28 cellular contexts compared by ENCODE assay signal in genomic region chr10:62662471-62662870, GRCh38.
"Had no signal": no experiment of that assay in that cellular context is flagged by ENCODE, and none has a peak within 500 bp of the region (broad histone marks: within the 10 kb centered on the region; RNA-seq: fewer than 3 reads in every experiment).

No MANE protein-coding gene starts in this region.

- H3K27me3 Mint-ChIP-seq: natural killer cell treated with Interleukin-12 subunit alpha and Interleukin-12 subunit beta and Interleukin-15 and Interleukin-18, amount 100 ng/mL, for 72 hours; stimulated activated naive CD8-positive, alpha-beta T cell treated with anti-CD3 and anti-CD28 coated beads, Interleukin-15, Interleukin-2, amounts not matched to agents 100 ng/mL and 50 ng/mL, for 24 hours had no signal

- H3K27me3 ChIP-seq: left lung, pancreas, spleen, suprapubic skin, vagina had no signal

- H3K9me3 ChIP-seq: left lung, lower lobe of right lung, pancreas, prostate gland, spleen, suprapubic skin, thoracic aorta, tibial artery, vagina had no signal

- H3K36me3 Mint-ChIP-seq: mesothelial cell of epicardium; natural killer cell treated with Interleukin-12 subunit alpha and Interleukin-12 subunit beta and Interleukin-15 and Interleukin-18, amount 100 ng/mL, for 72 hours; stimulated activated effector memory CD8-positive, alpha-beta T cell treated with anti-CD3 and anti-CD28 coated beads, Interleukin-12 subunit alpha, Interleukin-12 subunit beta, amount 100 ng/mL, for 72 hours; type B pancreatic cell had no signal

- H3K4me1 Mint-ChIP-seq: mesothelial cell of epicardium had no signal

- H3K4me1 ChIP-seq: left lung, lower lobe of right lung, pancreas, prostate gland, spleen, suprapubic skin, vagina had no signal

- H3K27ac Mint-ChIP-seq: mesothelial cell of epicardium; natural killer cell treated with Interleukin-12 subunit alpha and Interleukin-12 subunit beta and Interleukin-15 and Interleukin-18, amount 100 ng/mL, for 72 hours; stimulated activated effector memory CD8-positive, alpha-beta T cell treated with anti-CD3 and anti-CD28 coated beads, Interleukin-12 subunit alpha, Interleukin-12 subunit beta, amount 100 ng/mL, for 72 hours; stimulated activated naive CD8-positive, alpha-beta T cell treated with anti-CD3 and anti-CD28 coated beads, Interleukin-15, Interleukin-2, amounts not matched to agents 100 ng/mL and 50 ng/mL, for 24 hours; type B pancreatic cell had no signal

- H3K4me3 ChIP-seq: left lung, lower lobe of right lung, pancreas, prostate gland, skin epidermis, spleen, suprapubic skin, thoracic aorta, tibial artery, vagina had no signal

- H3K4me3 Mint-ChIP-seq: immature natural killer cell; mesothelial cell of epicardium; naive B cell; natural killer cell treated with Interleukin-12 subunit alpha and Interleukin-12 subunit beta and Interleukin-15 and Interleukin-18, amount 100 ng/mL, for 72 hours; stimulated activated effector memory CD8-positive, alpha-beta T cell treated with anti-CD3 and anti-CD28 coated beads, Interleukin-12 subunit alpha, Interleukin-12 subunit beta, amount 100 ng/mL, for 72 hours; stimulated activated naive CD8-positive, alpha-beta T cell treated with anti-CD3 and anti-CD28 coated beads, Interleukin-15, Interleukin-2, amounts not matched to agents 100 ng/mL and 50 ng/mL, for 24 hours; type B pancreatic cell had no signal

- H3K27ac ChIP-seq: left lung, lower lobe of right lung, pancreas, prostate gland, skin epidermis, spleen, suprapubic skin, thoracic aorta, tibial artery, vagina had no signal

- ATAC-seq: left colon; left lung; lower lobe of right lung; natural killer cell treated with Interleukin-12 subunit alpha and Interleukin-12 subunit beta and Interleukin-15 and Interleukin-18, amount 100 ng/mL, for 72 hours; pancreas; right cardiac atrium; sciatic nerve; stimulated activated effector memory CD8-positive, alpha-beta T cell treated with anti-CD3 and anti-CD28 coated beads, Interleukin-12 subunit alpha, Interleukin-12 subunit beta, amount 100 ng/mL, for 72 hours had no signal

- H3K9me3 Mint-ChIP-seq: immature natural killer cell; mesothelial cell of epicardium; naive B cell; stimulated activated effector memory CD8-positive, alpha-beta T cell treated with anti-CD3 and anti-CD28 coated beads, Interleukin-12 subunit alpha, Interleukin-12 subunit beta, amount 100 ng/mL, for 72 hours; stimulated activated naive CD8-positive, alpha-beta T cell treated with anti-CD3 and anti-CD28 coated beads, Interleukin-15, Interleukin-2, amounts not matched to agents 100 ng/mL and 50 ng/mL, for 24 hours; type B pancreatic cell had no signal

- DNase-seq: hypothalamus; immature natural killer cell; kidney; left colon; left lung; lower lobe of right lung; mammary epithelial cell; mesenchymal stem cell; naive B cell; pancreas; posterior cingulate gyrus; retina; right cardiac atrium; spleen; stimulated activated CD4-positive, alpha-beta T cell treated with anti-CD3 and anti-CD28 coated beads, Interleukin-4, amount 100 ng/mL, for 24 hours; stimulated activated naive CD4-positive, alpha-beta T cell; tibial artery had no signal

- H3K36me3 ChIP-seq: left lung, lower lobe of right lung, pancreas, prostate gland, spleen, suprapubic skin, thoracic aorta, tibial artery, vagina had no signal
